ENCODE assay signal across 18 cellular contexts in genomic region chr13:113466321-113466836, GRCh38. TPM values are rescaled to one million over a fixed set of nuclear protein-coding genes. Genes with fewer than 3 reads are reported as not detected.
DNase-seq lines count a peak whose midpoint lies in the region; ATAC-seq and TF ChIP-seq lines count a peak whose summit lies in the region.
"Had no signal": no experiment of that assay in that cellular context is flagged by ENCODE, and none has a peak within 500 bp of the region (broad histone marks: within the 10 kb centered on the region; RNA-seq: fewer than 3 reads in every experiment).

No MANE protein-coding gene starts in this region.

- POLR2A ChIA-PET in HEK293 (lab: Yijun Ruan, JAX): interaction anchor here (0.6 to 1.7 kb wide), 2 partner anchors 9 to 277 kb away, joined by 3 to 4 read pairs; no protein-coding TSS in a partner anchor

- DNase-seq in amniotic epithelial cell (ENCODE audit: low read depth): peak; percentile 54
- peak; percentile 46 for DNase-seq in fibroblast of villous mesenchyme (ENCODE audit: low read depth)
- DNase-seq in kidney glomerular epithelial cell (lab: John Stamatoyannopoulos, UW): no peak
- no peak for DNase-seq in activated effector memory CD4-positive, alpha-beta T cell treated with anti-CD3 and anti-CD28 coated beads, Interleukin-2, amount 50 U/mL, for 16 hours
- DNase-seq: Calu3; CD8-positive, alpha-beta T cell; DMS79 treated with DMSO at 0.1 percent for 48 hours; GF-D8; GM23248; H7; KG1 had no signal

- peak overlapping the region in 2 of 3 experiments; percentile 49 to 88 for H3K27ac Mint-ChIP-seq in nephron
- H3K27ac Mint-ChIP-seq: B cell; CD8-positive, alpha-beta T cell had no signal

- no peaks in the 10 kb centered on the region for H3K9me3 ChIP-seq in HEK293 (ENCODE audit: control insufficient read depth, insufficient read depth, low read depth, low read length)
- H3K9me3 ChIP-seq: BLaER1 treated with 17β-estradiol and CSF1 and Interleukin-3, amounts not matched to agents 10 nM and 100 nM had no signal

- TF ChIP-seq CTCF in HEK293 (tag by site-specific recombination; IDR thresholded peaks at IDR 0.05) (no peak), fibroblast of villous mesenchyme (IDR thresholded peaks at IDR 0.05; ENCODE audit: insufficient read depth, low read depth, low read length) (no peak), nephron (IDR thresholded peaks at IDR 0.05; ENCODE audit: unreplicated experiment in 3 of 3) (no peak)

- peaks cover 6% of the 10 kb centered on the region for H3K4me1 Mint-ChIP-seq in nephron
- H3K4me1 Mint-ChIP-seq: B cell had no signal

- H3K36me3 Mint-ChIP-seq in nephron (ENCODE audit: low read depth): peaks cover 49% of the 10 kb centered on the region

- no peak overlapping the region for H3K4me3 Mint-ChIP-seq in nephron
- H3K4me3 Mint-ChIP-seq: B cell; CD8-positive, alpha-beta T cell had no signal

- H3K36me3 ChIP-seq in HEK293 (ENCODE audit: control insufficient read depth in 2 of 2, insufficient read depth in 1 of 2, low read length in 2 of 2): peaks cover 7 to 25% of the 10 kb centered on the region in 2 experiments; a peak in 2 of 3 replicates

- H3K27ac ChIP-seq in HEK293 (ENCODE audit: extremely low read depth, low read depth, low read length): no peak overlapping the region
- H3K27ac ChIP-seq: BLaER1 treated with 17β-estradiol and CSF1 and Interleukin-3, amounts not matched to agents 10 nM and 100 nM; GM23248 had no signal

- H3K9me3 Mint-ChIP-seq in nephron: no peaks in the 10 kb centered on the region
- H3K9me3 Mint-ChIP-seq: CD8-positive, alpha-beta T cell had no signal

- CTCF ChIA-PET in HEK293 (lab: Yijun Ruan, JAX): interaction anchor here (0.6 to 1.2 kb wide), 2 partner anchors 9 to 38 kb away, joined by 3 to 4 read pairs; no protein-coding TSS in a partner anchor

- no peak overlapping the region for H3K4me3 ChIP-seq in HEK293 (ENCODE audit: low read depth, low read length)
- H3K4me3 ChIP-seq in fibroblast of villous mesenchyme (ENCODE audit: low read depth, low read length): no peak overlapping the region
- H3K4me3 ChIP-seq: BLaER1 treated with 17β-estradiol and CSF1 and Interleukin-3, amounts not matched to agents 10 nM and 100 nM; GM23248 had no signal

- no peaks in the 10 kb centered on the region for H3K27me3 Mint-ChIP-seq in nephron (ENCODE audit: low read depth)
- H3K27me3 Mint-ChIP-seq: B cell had no signal

- ATAC-seq in HG03521 (IDR thresholded peaks at IDR 0.05; ENCODE audit: unreplicated experiment) (no peak), GM18867 (IDR thresholded peaks at IDR 0.05; ENCODE audit: unreplicated experiment) (no peak)
- ATAC-seq: CD8-positive, alpha-beta T cell; HepG2 had no signal

- no peaks in the 10 kb centered on the region for H3K4me1 ChIP-seq in HEK293 (ENCODE audit: control insufficient read depth, insufficient read depth, low read length)

TF ChIP-seq in HEK293, 187 proteins besides CTCF, POLR2A, EP300 and RAD21:
- peak; percentile 39 for TF ChIP-seq PRDM6 (tag by site-specific recombination; IDR thresholded peaks at IDR 0.05)
- TF ChIP-seq, protein P1, sequence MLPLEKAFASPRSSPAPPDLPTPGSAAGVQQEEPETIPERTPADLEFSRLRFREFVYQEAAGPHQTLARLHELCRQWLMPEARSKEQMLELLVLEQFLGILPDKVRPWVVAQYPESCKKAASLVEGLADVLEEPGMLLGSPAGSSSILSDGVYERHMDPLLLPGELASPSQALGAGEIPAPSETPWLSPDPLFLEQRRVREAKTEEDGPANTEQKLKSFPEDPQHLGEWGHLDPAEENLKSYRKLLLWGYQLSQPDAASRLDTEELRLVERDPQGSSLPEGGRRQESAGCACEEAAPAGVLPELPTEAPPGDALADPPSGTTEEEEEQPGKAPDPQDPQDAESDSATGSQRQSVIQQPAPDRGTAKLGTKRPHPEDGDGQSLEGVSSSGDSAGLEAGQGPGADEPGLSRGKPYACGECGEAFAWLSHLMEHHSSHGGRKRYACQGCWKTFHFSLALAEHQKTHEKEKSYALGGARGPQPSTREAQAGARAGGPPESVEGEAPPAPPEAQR (tag by site-specific recombination; IDR thresholded peaks at IDR 0.05): no peak

RNA-seq across cellular contexts. Expression of gene ADPRHL1, which starts 13.1 kb away (rescaled TPM):
- total RNA-seq in fibroblast of villous mesenchyme: 1.3 and 2.9 TPM in 2 replicates

RNA-seq across cellular contexts. Expression of gene DCUN1D2, which starts 24.1 kb away (rescaled TPM):
- total RNA-seq in fibroblast of villous mesenchyme: 9.7 and 13.4 TPM in 2 replicates

Comparison
In these comparisons a context has a peak if more than half of its experiments do, and no peak if none do; other contexts are left out.
1. DNase-seq: peak in amniotic epithelial cell (single experiment) and fibroblast of villous mesenchyme (single experiment); none in kidney glomerular epithelial cell (single experiment) and activated effector memory CD4-positive, alpha-beta T cell treated with anti-CD3 and anti-CD28 coated beads, Interleukin-2, amount 50 U/mL, for 16 hours (single experiment).